Comparison of ENCODE assay signal across 2 cellular contexts in the genomic region with DNA sequence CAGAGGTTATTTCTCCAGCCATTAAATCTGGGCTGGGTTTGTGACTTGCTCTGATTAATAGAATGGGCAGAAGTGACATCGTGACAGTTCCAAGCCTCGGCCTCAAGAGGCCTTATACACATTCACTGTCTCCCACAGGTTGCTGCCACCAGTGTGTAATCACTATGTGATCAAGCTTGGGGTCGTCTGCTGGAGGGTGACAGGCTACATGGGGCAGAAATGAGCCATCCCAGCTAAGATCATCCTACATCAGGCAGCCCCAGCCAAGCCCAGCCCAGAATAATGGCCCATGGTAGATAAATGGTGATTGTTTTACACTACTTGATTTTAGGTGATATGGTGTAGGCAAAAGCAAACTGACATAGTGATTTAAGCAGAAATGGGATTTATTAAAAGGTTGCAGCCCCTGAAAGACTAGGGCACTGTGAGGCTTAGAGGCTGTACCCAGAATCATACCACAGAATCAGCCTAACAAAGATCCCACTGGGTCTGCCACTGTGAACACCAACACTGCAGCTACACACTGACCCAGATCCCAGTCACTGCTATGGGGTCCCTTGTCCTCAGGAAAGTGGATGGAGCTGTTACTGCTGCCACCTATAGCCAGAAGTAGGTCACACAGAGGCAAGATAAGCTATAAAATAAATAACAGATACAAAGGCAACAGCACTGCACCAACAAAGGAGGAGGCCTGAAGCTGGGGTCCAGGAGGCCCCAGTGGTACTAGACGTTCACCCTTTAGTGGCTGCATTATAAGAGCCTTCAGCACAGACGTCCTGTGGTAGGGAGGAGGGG.
TF ChIP-seq lines count a peak whose summit lies in the region.

No MANE protein-coding gene starts in this region.

TF ChIP-seq in Ishikawa, 13 proteins besides CTCF, POLR2A, EP300 and RAD21 (continued from another document):
- TF ChIP-seq, protein P1, sequence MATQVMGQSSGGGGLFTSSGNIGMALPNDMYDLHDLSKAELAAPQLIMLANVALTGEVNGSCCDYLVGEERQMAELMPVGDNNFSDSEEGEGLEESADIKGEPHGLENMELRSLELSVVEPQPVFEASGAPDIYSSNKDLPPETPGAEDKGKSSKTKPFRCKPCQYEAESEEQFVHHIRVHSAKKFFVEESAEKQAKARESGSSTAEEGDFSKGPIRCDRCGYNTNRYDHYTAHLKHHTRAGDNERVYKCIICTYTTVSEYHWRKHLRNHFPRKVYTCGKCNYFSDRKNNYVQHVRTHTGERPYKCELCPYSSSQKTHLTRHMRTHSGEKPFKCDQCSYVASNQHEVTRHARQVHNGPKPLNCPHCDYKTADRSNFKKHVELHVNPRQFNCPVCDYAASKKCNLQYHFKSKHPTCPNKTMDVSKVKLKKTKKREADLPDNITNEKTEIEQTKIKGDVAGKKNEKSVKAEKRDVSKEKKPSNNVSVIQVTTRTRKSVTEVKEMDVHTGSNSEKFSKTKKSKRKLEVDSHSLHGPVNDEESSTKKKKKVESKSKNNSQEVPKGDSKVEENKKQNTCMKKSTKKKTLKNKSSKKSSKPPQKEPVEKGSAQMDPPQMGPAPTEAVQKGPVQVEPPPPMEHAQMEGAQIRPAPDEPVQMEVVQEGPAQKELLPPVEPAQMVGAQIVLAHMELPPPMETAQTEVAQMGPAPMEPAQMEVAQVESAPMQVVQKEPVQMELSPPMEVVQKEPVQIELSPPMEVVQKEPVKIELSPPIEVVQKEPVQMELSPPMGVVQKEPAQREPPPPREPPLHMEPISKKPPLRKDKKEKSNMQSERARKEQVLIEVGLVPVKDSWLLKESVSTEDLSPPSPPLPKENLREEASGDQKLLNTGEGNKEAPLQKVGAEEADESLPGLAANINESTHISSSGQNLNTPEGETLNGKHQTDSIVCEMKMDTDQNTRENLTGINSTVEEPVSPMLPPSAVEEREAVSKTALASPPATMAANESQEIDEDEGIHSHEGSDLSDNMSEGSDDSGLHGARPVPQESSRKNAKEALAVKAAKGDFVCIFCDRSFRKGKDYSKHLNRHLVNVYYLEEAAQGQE (IDR thresholded peaks at IDR 0.05; ENCODE audit: low read depth) = no peak
- TF ChIP-seq TAF1 (IDR thresholded peaks at IDR 0.05; ENCODE audit: low read depth) (no peak), CEBPB (IDR thresholded peaks at IDR 0.05) (no peak), ZBTB7A (IDR thresholded peaks at IDR 0.05; ENCODE audit: low read depth) (no peak), FOXM1 (IDR thresholded peaks at IDR 0.05; ENCODE audit: borderline replicate concordance, low read depth) (no peak)
- TF ChIP-seq, protein P2, sequence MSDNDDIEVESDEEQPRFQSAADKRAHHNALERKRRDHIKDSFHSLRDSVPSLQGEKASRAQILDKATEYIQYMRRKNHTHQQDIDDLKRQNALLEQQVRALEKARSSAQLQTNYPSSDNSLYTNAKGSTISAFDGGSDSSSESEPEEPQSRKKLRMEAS (IDR thresholded peaks at IDR 0.05) = no peak

TF ChIP-seq in K562, 482 proteins besides CTCF, POLR2A, EP300 and RAD21 (continued from another document):
- no peak for TF ChIP-seq ZNF124 (CRISPR knock-in tag; IDR thresholded peaks at IDR 0.05)
